In genomic region chr6:26199057-26199772, GRCh38 we compare ENCODE assay signal across 8 cellular contexts.
DNase-seq lines count a peak whose midpoint lies in the region; ATAC-seq and TF ChIP-seq lines count a peak whose summit lies in the region.

No MANE protein-coding gene starts in this region.

- WGBS in ectodermal cell, 2 experiments = 0% methylated on average over 42 of the region's 42 CpGs
- WGBS in lower leg skin, 2 donors = 1 to 2% methylated on average over 40 to 42 of the region's 42 CpGs

- peak overlapping the region; percentile 89 for H3K27ac ChIP-seq in CD8-positive, alpha-beta T cell (ENCODE audit: low read depth, low read length)
- peak overlapping the region; percentile 94 for H3K27ac ChIP-seq in ectodermal cell (ENCODE audit: insufficient read depth, low read depth, low read length, poor library complexity, severe bottlenecking)

- peaks cover 41% of the 10 kb centered on the region for H3K4me1 Mint-ChIP-seq in CD8-positive, alpha-beta T cell (ENCODE audit: low read depth)

- DNase-seq in CD8-positive, alpha-beta T cell = peak in 4 of 7 experiments; percentile 56 to 85 (median 70)
- peak; percentile 90 for DNase-seq in NCI-H524 treated with DMSO at 0.1 percent for 48 hours (lab: John Stamatoyannopoulos, UW)
- peak; percentile 32 to 39 for DNase-seq in activated CD4-positive, alpha-beta T cell treated with anti-CD3 and anti-CD28 coated beads, Interleukin-2, amount 50 U/mL, for 4 hours
- DNase-seq in lower leg skin (ENCODE audit: low spot score in 2 of 2) = peak; percentile 50 to 92
- DNase-seq in stimulated activated CD4-positive, alpha-beta T cell treated with anti-CD3 and anti-CD28 coated beads, TNF-alpha, amount 100 ng/mL, for 4 hours (ENCODE audit: low read depth in 3 of 3) = peak in 2 of 3 experiments; percentile 38 to 50

- no peak for TF ChIP-seq POLR2A in lower leg skin (IDR thresholded peaks at IDR 0.05)

- TF ChIP-seq CTCF in CD8-positive, alpha-beta T cell (IDR thresholded peaks at IDR 0.05) = no peak
- no peak for TF ChIP-seq CTCF in lower leg skin (IDR thresholded peaks at IDR 0.05)

- peaks cover 27% of the 10 kb centered on the region for H3K36me3 Mint-ChIP-seq in CD8-positive, alpha-beta T cell

- H3K9me3 Mint-ChIP-seq in CD8-positive, alpha-beta T cell = no peaks in the 10 kb centered on the region

- CTCF ChIA-PET in CD8-positive, alpha-beta T cell (lab: Charles Lee) = interaction anchor here (1.1 to 7.9 kb wide), 12 partner anchors 11 to 156 kb away, joined by 3 to 45 read pairs (median 15); a partner anchor contains a TSS

- H3K9me3 ChIP-seq in CD8-positive, alpha-beta T cell (ENCODE audit: low read length) = no peaks in the 10 kb centered on the region
- H3K9me3 ChIP-seq in ectodermal cell (ENCODE audit: control insufficient read depth, low read length) = no peaks in the 10 kb centered on the region

- H3K36me3 ChIP-seq in CD8-positive, alpha-beta T cell (ENCODE audit: insufficient read depth, low read length) = no peaks in the 10 kb centered on the region
- H3K36me3 ChIP-seq in ectodermal cell (ENCODE audit: control insufficient read depth, insufficient read depth, low read length) = no peaks in the 10 kb centered on the region

- H3K27ac Mint-ChIP-seq in CD8-positive, alpha-beta T cell = peak overlapping the region; percentile 99

- peak; percentile 61 for ATAC-seq in CD8-positive, alpha-beta T cell
- ATAC-seq in GM19395 (IDR thresholded peaks at IDR 0.05; ENCODE audit: unreplicated experiment) (peak; percentile 55), HG03460 (IDR thresholded peaks at IDR 0.05; ENCODE audit: unreplicated experiment) (peak; percentile 41)

- H3K4me1 ChIP-seq in CD8-positive, alpha-beta T cell (ENCODE audit: insufficient read depth, low read length) = peaks cover 25% of the 10 kb centered on the region
- no peaks in the 10 kb centered on the region for H3K4me1 ChIP-seq in ectodermal cell (ENCODE audit: control insufficient read depth, insufficient read depth, low read length)

- H3K4me3 ChIP-seq in CD8-positive, alpha-beta T cell (ENCODE audit: low read depth, low read length) = peak overlapping the region; percentile 82
- H3K4me3 ChIP-seq in ectodermal cell (ENCODE audit: insufficient read depth, low read depth, low read length) = peak overlapping the region; percentile 93
- peak overlapping the region; percentile 30 for H3K4me3 ChIP-seq in lower leg skin (ENCODE audit: low read depth, poor library complexity, severe bottlenecking)

- intact Hi-C loops in CD8-positive, alpha-beta T cell (cut with DNase I, micrococcal nuclease) = loop anchor here (1.0 to 5.0 kb wide), 10 partner anchors 10 to 934 kb away; a partner anchor contains a TSS
- intact Hi-C loops in lower leg skin (cut with DNase I; ENCODE audit: low total_unique reads) = no loop called here

- peak overlapping the region; percentile 96 for H3K4me3 Mint-ChIP-seq in CD8-positive, alpha-beta T cell

- H3K27me3 ChIP-seq in CD8-positive, alpha-beta T cell (ENCODE audit: insufficient read depth, low read length) = no peaks in the 10 kb centered on the region
- H3K27me3 ChIP-seq in ectodermal cell (ENCODE audit: control insufficient read depth, insufficient read depth, low read length, poor library complexity, severe bottlenecking) = no peaks in the 10 kb centered on the region

- POLR2A ChIA-PET in CD8-positive, alpha-beta T cell (lab: Charles Lee) = interaction anchor here (0.7 to 15.5 kb wide), 48 partner anchors 10 to 1695 kb away, joined by 3 to 1041 read pairs (median 28); partner anchors contain the start of gene HMGN4

- H3K27me3 Mint-ChIP-seq in CD8-positive, alpha-beta T cell (ENCODE audit: low read depth) = no peaks in the 10 kb centered on the region

Comparison
In these comparisons a context has a peak if more than half of its experiments do, and no peak if none do; other contexts are left out.
1. Peak in every context shown above with its lines: DNase-seq, ATAC-seq, H3K4me3 ChIP-seq and H3K27ac ChIP-seq.
2. DNase-seq: peak in every context shown above with its lines; median percentile 90 in NCI-H524 treated with DMSO at 0.1 percent for 48 hours; 71 in lower leg skin; 70 in CD8-positive, alpha-beta T cell; 44 in stimulated activated CD4-positive, alpha-beta T cell treated with anti-CD3 and anti-CD28 coated beads, TNF-alpha, amount 100 ng/mL, for 4 hours; 36 in activated CD4-positive, alpha-beta T cell treated with anti-CD3 and anti-CD28 coated beads, Interleukin-2, amount 50 U/mL, for 4 hours.
3. H3K4me3 ChIP-seq: peak in every context shown above with its lines; median percentile 93 in ectodermal cell; 82 in CD8-positive, alpha-beta T cell; 30 in lower leg skin.